ENCODE assay signal across 11 cellular contexts in genomic region chr2:216555274-216555673, GRCh38. TPM values are rescaled to one million over a fixed set of nuclear protein-coding genes. Genes with fewer than 3 reads are reported as not detected.
DNase-seq lines count a peak whose midpoint lies in the region; ATAC-seq, FAIRE-seq and TF ChIP-seq lines count a peak whose summit lies in the region.
"Had no signal": no experiment of that assay in that cellular context is flagged by ENCODE, and none has a peak within 500 bp of the region (broad histone marks: within the 10 kb centered on the region; RNA-seq: fewer than 3 reads in every experiment).

No MANE protein-coding gene starts in this region.

- intact Hi-C loops in tibial artery (cut with DNase I; ENCODE audit: low total_unique reads) (no loop called here), uterus (cut with DNase I; ENCODE audit: low total_unique reads) (no loop called here)
- intact Hi-C loops in activated CD4-positive, alpha-beta T cell treated with anti-CD3 and anti-CD28 coated beads for 36 hours (cut with DNase I, micrococcal nuclease): no loop called here

- H3K4me1 ChIP-seq in adipocyte (ENCODE audit: control insufficient read depth, insufficient read depth, low read length) (peaks cover 36% of the 10 kb centered on the region), right atrium auricular region (peaks cover 0 to 47% of the 10 kb centered on the region in 2 donors), tibial artery (peaks cover 0 to 99% (median 70%) of the 10 kb centered on the region in 4 donors), uterus (peaks cover 0 to under 1% of the 10 kb centered on the region in 2 donors)

- POLR2A ChIA-PET in activated CD4-positive, alpha-beta T cell treated with anti-CD3 and anti-CD28 coated beads for 36 hours (lab: Charles Lee): no interaction called here

- H3K27ac ChIP-seq in right atrium auricular region (peak overlapping the region; percentile 64 to 84), tibial artery (peak overlapping the region; percentile 71 to 77), uterus (no peak overlapping the region)
- H3K27ac ChIP-seq: 22Rv1, PC-9 had no signal

- H3K27me3 Mint-ChIP-seq in activated CD4-positive, alpha-beta T cell treated with anti-CD3 and anti-CD28 coated beads for 36 hours: peaks cover 2% of the 10 kb centered on the region
- H3K27me3 Mint-ChIP-seq: activated naive CD8-positive, alpha-beta T cell had no signal

- DNase-seq in DMS153 (lab: John Stamatoyannopoulos, UW) (peak; percentile 39), DMS153 treated with DMSO at 0.1 percent for 48 hours (lab: John Stamatoyannopoulos, UW; ENCODE audit: unreplicated experiment) (no peak), adipocyte (ENCODE audit: low read depth) (peak; percentile 73), right atrium auricular region (ENCODE audit: low spot score) (peak; percentile 62), tibial artery (peak; percentile 85 to 93), uterus (no peak), GM12892 (ENCODE audit: insufficient read length) (no peak)
- DNase-seq in activated CD4-positive, alpha-beta T cell treated with anti-CD3 and anti-CD28 coated beads for 36 hours: no peak

- TF ChIP-seq POLR2A in uterus (IDR thresholded peaks at IDR 0.05) (no peak), GM12892 (IDR thresholded peaks at IDR 0.05; ENCODE audit: low read depth, low read length) (no peak)

- H3K36me3 Mint-ChIP-seq in activated CD4-positive, alpha-beta T cell treated with anti-CD3 and anti-CD28 coated beads for 36 hours (ENCODE audit: low read depth): no peaks in the 10 kb centered on the region
- H3K36me3 Mint-ChIP-seq: activated naive CD8-positive, alpha-beta T cell had no signal

- TF ChIP-seq CTCF in right atrium auricular region (IDR thresholded peaks at IDR 0.05) (no peak), tibial artery (IDR thresholded peaks at IDR 0.05) (no peak), uterus (IDR thresholded peaks at IDR 0.05) (no peak)

- no peak overlapping the region for H3K9ac ChIP-seq in adipocyte (ENCODE audit: low read length)

- H3K36me3 ChIP-seq in adipocyte (ENCODE audit: control insufficient read depth, insufficient read depth, low read length, severe bottlenecking): no peaks in the 10 kb centered on the region
- H3K36me3 ChIP-seq in right atrium auricular region: no peaks in the 10 kb centered on the region
- no peaks in the 10 kb centered on the region for H3K36me3 ChIP-seq in tibial artery
- no peaks in the 10 kb centered on the region for H3K36me3 ChIP-seq in uterus

- no peak overlapping the region for H3K4me3 ChIP-seq in adipocyte (ENCODE audit: low read length)
- H3K4me3 ChIP-seq in right atrium auricular region: no peak overlapping the region
- no peak overlapping the region for H3K4me3 ChIP-seq in tibial artery
- no peak overlapping the region for H3K4me3 ChIP-seq in uterus
- H3K4me3 ChIP-seq: PC-9 had no signal

- no peaks in the 10 kb centered on the region for H3K27me3 ChIP-seq in adipocyte (replicated peaks; ENCODE audit: control insufficient read depth, insufficient read depth, low read length)
- H3K27me3 ChIP-seq in right atrium auricular region: no peaks in the 10 kb centered on the region
- H3K27me3 ChIP-seq in tibial artery: no peaks in the 10 kb centered on the region
- H3K27me3 ChIP-seq in uterus: no peaks in the 10 kb centered on the region

- CTCF ChIA-PET in activated CD4-positive, alpha-beta T cell treated with anti-CD3 and anti-CD28 coated beads for 36 hours (lab: Charles Lee): no interaction called here

- H3K4me1 Mint-ChIP-seq in activated CD4-positive, alpha-beta T cell treated with anti-CD3 and anti-CD28 coated beads for 36 hours: no peaks in the 10 kb centered on the region

- H3K9me3 ChIP-seq in adipocyte (ENCODE audit: control insufficient read depth, low read length) (no peaks in the 10 kb centered on the region), right atrium auricular region (no peaks in the 10 kb centered on the region), tibial artery (no peaks in the 10 kb centered on the region), uterus (no peaks in the 10 kb centered on the region)

- H3K27ac Mint-ChIP-seq in activated CD4-positive, alpha-beta T cell treated with anti-CD3 and anti-CD28 coated beads for 36 hours: no peak overlapping the region
- H3K27ac Mint-ChIP-seq: activated naive CD8-positive, alpha-beta T cell had no signal

- H3K4me3 Mint-ChIP-seq in activated CD4-positive, alpha-beta T cell treated with anti-CD3 and anti-CD28 coated beads for 36 hours: no peak overlapping the region
- H3K4me3 Mint-ChIP-seq: activated naive CD8-positive, alpha-beta T cell had no signal

- ATAC-seq in activated CD4-positive, alpha-beta T cell treated with anti-CD3 and anti-CD28 coated beads for 36 hours: no peak

- no peaks in the 10 kb centered on the region for H3K9me3 Mint-ChIP-seq in activated CD4-positive, alpha-beta T cell treated with anti-CD3 and anti-CD28 coated beads for 36 hours (ENCODE audit: low read depth)

- no peak for FAIRE-seq in GM12892 (lab: Jason Lieb, UNC)

RNA-seq across cellular contexts. Expression of gene RPL37A, which starts 56.6 kb away (rescaled TPM):
- 1,000 to 10,000 TPM in 1 of 2 donors, 100 to 1,000 TPM in 1; 425 to 1,004 TPM for total RNA-seq in right atrium auricular region
- 1,000 to 10,000 TPM in 3 of 4 donors, 100 to 1,000 TPM in 1; 716 to 2,917 (median 2,308) TPM for total RNA-seq in uterus
- total RNA-seq in activated CD4-positive, alpha-beta T cell treated with anti-CD3 and anti-CD28 coated beads for 36 hours: 1,000 to 10,000 TPM; 3,228 to 4,134 TPM
- polyA plus RNA-seq in GM12892 (2012; ENCODE audit: missing spikeins): 6,135 TPM

Comparison
In these comparisons a context has a peak if more than half of its experiments do, and no peak if none do; other contexts are left out.
1. DNase-seq: peak in DMS153 (single experiment), adipocyte (single experiment), right atrium auricular region (single experiment) and tibial artery (2 of 2); none in DMS153 treated with DMSO at 0.1 percent for 48 hours (single experiment), uterus (0 of 2), activated CD4-positive, alpha-beta T cell treated with anti-CD3 and anti-CD28 coated beads for 36 hours (single experiment) and GM12892 (single experiment).
2. H3K27ac ChIP-seq: peak in right atrium auricular region (2 of 2) and tibial artery (2 of 2); none in uterus (0 of 2).